14 cellular contexts compared by ENCODE assay signal in the genomic region with DNA sequence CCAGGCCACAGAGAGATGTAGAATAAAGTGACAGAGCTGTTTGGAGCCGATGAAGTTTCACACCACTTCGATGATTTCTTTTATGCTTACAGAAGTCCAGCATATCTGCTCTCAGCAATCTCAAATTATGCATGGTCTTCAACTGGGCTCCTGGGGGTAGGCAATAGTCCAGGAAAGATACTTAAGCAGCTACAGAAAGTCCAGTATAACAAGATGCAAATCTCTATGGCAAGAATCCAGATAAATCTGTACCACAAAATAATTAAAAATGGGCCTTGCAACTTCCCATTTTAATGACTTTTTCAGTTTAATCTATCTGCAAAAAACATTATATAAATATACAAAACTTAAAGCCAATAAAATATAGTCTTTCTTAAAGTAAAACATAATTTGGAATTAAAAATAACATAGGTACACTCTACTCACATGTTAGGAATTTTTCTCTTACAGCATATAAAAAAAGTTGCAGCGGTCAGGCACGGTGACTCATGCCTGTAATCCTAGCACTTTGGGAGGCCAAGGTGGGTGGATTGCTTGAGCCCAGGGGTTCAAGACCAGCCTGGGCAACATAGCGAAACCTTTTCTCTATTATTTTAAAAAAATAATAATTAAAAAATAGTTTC. TPM values are rescaled to one million over a fixed set of nuclear protein-coding genes. Genes with fewer than 3 reads are reported as not detected.
DNase-seq lines count a peak whose midpoint lies in the region; ATAC-seq and TF ChIP-seq lines count a peak whose summit lies in the region.
"Had no signal": no experiment of that assay in that cellular context is flagged by ENCODE, and none has a peak within 500 bp of the region (broad histone marks: within the 10 kb centered on the region; RNA-seq: fewer than 3 reads in every experiment).

No MANE protein-coding gene starts in this region.

- no peaks in the 10 kb centered on the region for H3K9me3 Mint-ChIP-seq in CD8-positive, alpha-beta memory T cell
- H3K9me3 Mint-ChIP-seq: activated naive CD4-positive, alpha-beta T cell treated with anti-CD3 and anti-CD28 coated beads, Interleukin-2, amount 50 U/mL, for 24 hours had no signal

- no peak for ATAC-seq in GM21390 (IDR thresholded peaks at IDR 0.05; ENCODE audit: unreplicated experiment)
- ATAC-seq: sciatic nerve had no signal

- CTCF ChIA-PET in CD8-positive, alpha-beta memory T cell (lab: Charles Lee): interaction anchor here (0.7 kb wide), 1 partner anchor 14 kb away, joined by 3 read pairs; no protein-coding TSS in a partner anchor

- H3K27me3 Mint-ChIP-seq in CD8-positive, alpha-beta memory T cell: no peaks in the 10 kb centered on the region
- H3K27me3 Mint-ChIP-seq: activated naive CD4-positive, alpha-beta T cell treated with anti-CD3 and anti-CD28 coated beads, Interleukin-2, amount 50 U/mL, for 24 hours had no signal

- TF ChIP-seq CTCF in AG10803 (conservative IDR thresholded peaks at IDR 0.05; ENCODE audit: low read length): no peak
- TF ChIP-seq CTCF in astrocyte of the cerebellum (IDR thresholded peaks at IDR 0.05; ENCODE audit: low read depth, low read length, missing control alignments): no peak

- in situ Hi-C loops in astrocyte of the cerebellum (cut with HindIII; ENCODE audit: low sequenced_read_pairs): no loop called here

- no peaks in the 10 kb centered on the region for H3K4me1 Mint-ChIP-seq in CD8-positive, alpha-beta memory T cell
- H3K4me1 Mint-ChIP-seq: nephron had no signal

- no peak overlapping the region for H3K4me3 Mint-ChIP-seq in CD8-positive, alpha-beta memory T cell
- H3K4me3 Mint-ChIP-seq: activated naive CD4-positive, alpha-beta T cell treated with anti-CD3 and anti-CD28 coated beads, Interleukin-2, amount 50 U/mL, for 24 hours; nephron had no signal

- POLR2A ChIA-PET in CD8-positive, alpha-beta memory T cell (lab: Charles Lee): no interaction called here

- no peaks in the 10 kb centered on the region for H3K4me1 ChIP-seq in CD8-positive, alpha-beta memory T cell (ENCODE audit: insufficient read depth, low read length)
- H3K4me1 ChIP-seq: left ventricle myocardium inferior had no signal

- peaks cover 9 to 56% (median 18%) of the 10 kb centered on the region in 3 donors for H3K36me3 Mint-ChIP-seq in CD8-positive, alpha-beta memory T cell

- peak; percentile 54 for DNase-seq in AG10803 (ENCODE audit: low read depth)
- DNase-seq in LHCN-M2 (ENCODE audit: low read depth): peak; percentile 64
- DNase-seq in astrocyte of the cerebellum (ENCODE audit: low read depth): peak; percentile 93
- DNase-seq in iris pigment epithelial cell (ENCODE audit: low read depth): peak; percentile 80
- DNase-seq in T-helper 9 cell: no peak
- DNase-seq in activated CD4-positive, alpha-beta T cell treated with anti-CD3 and anti-CD28 coated beads for 1 hour: no peak
- no peak for DNase-seq in CD8-positive, alpha-beta memory T cell
- DNase-seq: left ventricle myocardium inferior, NCI-H510A, RPMI8226 had no signal

- H3K36me3 ChIP-seq in CD8-positive, alpha-beta memory T cell (ENCODE audit: insufficient read depth, low read length): peaks cover 5% of the 10 kb centered on the region

- H3K9me3 ChIP-seq in CD8-positive, alpha-beta memory T cell (ENCODE audit: low read length): no peaks in the 10 kb centered on the region
- H3K9me3 ChIP-seq: left ventricle myocardium inferior had no signal

- H3K27me3 ChIP-seq in CD8-positive, alpha-beta memory T cell (ENCODE audit: insufficient read depth, low read length, poor library complexity, severe bottlenecking): no peaks in the 10 kb centered on the region

- H3K27ac ChIP-seq in CD8-positive, alpha-beta memory T cell (ENCODE audit: low read depth, low read length): no peak overlapping the region
- H3K27ac ChIP-seq: left ventricle myocardium inferior had no signal

- H3K4me3 ChIP-seq in AG10803 (ENCODE audit: low read length) (no peak overlapping the region), astrocyte of the cerebellum (ENCODE audit: low read depth, low read length) (no peak overlapping the region)
- H3K4me3 ChIP-seq in CD8-positive, alpha-beta memory T cell (ENCODE audit: low read length): no peak overlapping the region
- H3K4me3 ChIP-seq: left ventricle myocardium inferior had no signal

- peak overlapping the region in 3 of 8 donors; percentile 24 to 61 (median 38) for H3K27ac Mint-ChIP-seq in CD8-positive, alpha-beta memory T cell
- H3K27ac Mint-ChIP-seq: activated naive CD4-positive, alpha-beta T cell treated with anti-CD3 and anti-CD28 coated beads, Interleukin-2, amount 50 U/mL, for 24 hours; nephron had no signal

RNA-seq across cellular contexts. Expression of a gene that starts 20.5 kb away (rescaled TPM):
- 34.6 and 49.9 TPM in 2 replicates for total RNA-seq in LHCN-M2 (2014; rRNA removed)
- 7.8 TPM for polyA plus RNA-seq in LHCN-M2 (2012)
- total RNA-seq in CD8-positive, alpha-beta memory T cell: 10 to 100 TPM; 28.4 to 29.5 TPM
- polyA plus RNA-seq in CD8-positive, alpha-beta memory T cell: 1.6 TPM

RNA-seq across cellular contexts. Expression of a gene that starts 43.8 kb away (rescaled TPM):
- 25.2 and 30.4 TPM in 2 replicates for total RNA-seq in LHCN-M2 (2014; rRNA removed)
- 39.4 TPM for polyA plus RNA-seq in LHCN-M2 (2012)
- total RNA-seq in CD8-positive, alpha-beta memory T cell: 10 to 100 TPM; 29.5 to 29.6 TPM
- 42.5 TPM for polyA plus RNA-seq in CD8-positive, alpha-beta memory T cell

Comparison
In these comparisons a context has a peak if more than half of its experiments do, and no peak if none do; other contexts are left out.
1. DNase-seq: peak in AG10803 (single experiment), LHCN-M2 (single experiment), astrocyte of the cerebellum (single experiment) and iris pigment epithelial cell (single experiment); none in T-helper 9 cell (single experiment), activated CD4-positive, alpha-beta T cell treated with anti-CD3 and anti-CD28 coated beads for 1 hour (single experiment) and CD8-positive, alpha-beta memory T cell (0 of 5).